22 cellular contexts compared by ENCODE assay signal in genomic region chr1:184472117-184472516, GRCh38.
A peak's percentile ranks its signal among the peaks of the same experiment; 100 is the strongest.
DNase-seq lines count a peak whose midpoint lies in the region; ATAC-seq, FAIRE-seq and TF ChIP-seq lines count a peak whose summit lies in the region.
"Had no signal": no experiment of that assay in that cellular context is flagged by ENCODE, and none has a peak within 500 bp of the region (broad histone marks: within the 10 kb centered on the region; RNA-seq: fewer than 3 reads in every experiment).

No MANE protein-coding gene starts in this region.

- WGBS in HepG2 (ENCODE audit: low lambda C conversion rate), result 2% methylated on average over 2 of the region's 2 CpGs
- WGBS in right lobe of liver (ENCODE audit: insufficient coverage, low coverage, low lambda C conversion rate, missing lambda C conversion rate), result 49% methylated on average over 2 of the region's 2 CpGs

- H3K9ac ChIP-seq in HepG2 (ENCODE audit: insufficient read depth, low read depth, low read length) (no peak overlapping the region), neural cell (ENCODE audit: low read length) (no peak overlapping the region)

- no peaks in the 10 kb centered on the region for H3K36me3 ChIP-seq in HepG2 (replicated peaks in 1 of 2; ENCODE audit: control insufficient read depth in 1 of 2, insufficient read depth in 2 of 2, low read length in 2 of 2)
- no peaks in the 10 kb centered on the region for H3K36me3 ChIP-seq in right lobe of liver
- no peaks in the 10 kb centered on the region for H3K36me3 ChIP-seq in neural cell (ENCODE audit: insufficient read depth, low read length)
- no peaks in the 10 kb centered on the region for H3K36me3 ChIP-seq in tibial artery

- CTCF ChIA-PET in HepG2 (lab: Yijun Ruan, JAX; ENCODE audit: low intra/inter-chr PET ratio, low total read pairs), result no interaction called here

- H4K20me1 ChIP-seq in HepG2 (ENCODE audit: insufficient read depth, low read length) (no peaks in the 10 kb centered on the region), neural cell (ENCODE audit: insufficient read depth) (no peaks in the 10 kb centered on the region)

- H3K9me2 ChIP-seq in neural cell (ENCODE audit: insufficient read depth, low read length), result no peaks in the 10 kb centered on the region

- TF ChIP-seq RAD21 in HepG2 (CRISPR knock-in tag; IDR thresholded peaks at IDR 0.05), result no peak
- TF ChIP-seq RAD21 in neural cell (conservative IDR thresholded peaks at IDR 0.05), result no peak

- no peaks in the 10 kb centered on the region for H3K9me3 ChIP-seq in HepG2 (ENCODE audit: low read length)
- H3K9me3 ChIP-seq in right lobe of liver, result no peaks in the 10 kb centered on the region
- H3K9me3 ChIP-seq in neural cell (ENCODE audit: low read length), result no peaks in the 10 kb centered on the region
- H3K9me3 ChIP-seq in tibial artery, result no peaks in the 10 kb centered on the region
- H3K9me3 ChIP-seq: Caco-2 had no signal

- no peak for TF ChIP-seq EP300 in HepG2 (IDR thresholded peaks at IDR 0.05; ENCODE audit: low read depth in 2 of 2, low read length in 2 of 2)
- no peak for TF ChIP-seq EP300 in HepG2 (CRISPR knock-in tag; IDR thresholded peaks at IDR 0.05; ENCODE audit: borderline replicate concordance)
- no peak for TF ChIP-seq EP300 in neural cell (conservative IDR thresholded peaks at IDR 0.05; ENCODE audit: poor library complexity, severe bottlenecking)

- intact Hi-C loops in HepG2 (cut with micrococcal nuclease; ENCODE audit: unreplicated experiment) (no loop called here), right lobe of liver (cut with DNase I) (no loop called here), Right ventricle myocardium superior (cut with DNase I) (no loop called here), tibial artery (cut with DNase I; ENCODE audit: low total_unique reads) (no loop called here)

- H3K79me2 ChIP-seq in HepG2 (ENCODE audit: insufficient read depth, low read length) (no peaks in the 10 kb centered on the region), neural cell (replicated peaks; ENCODE audit: insufficient read depth, low read length) (no peaks in the 10 kb centered on the region)

- in situ Hi-C loops in HepG2 (cut with HindIII; ENCODE audit: extremely low pct_ligation_motif_present, low pct_unique_long_range_greater_than_20kb), result no loop called here

- TF ChIP-seq CTCF in HepG2 (CRISPR knock-in tag; IDR thresholded peaks at IDR 0.05) (no peak), right lobe of liver (IDR thresholded peaks at IDR 0.05) (no peak), neural cell (IDR thresholded peaks at IDR 0.05; ENCODE audit: poor library complexity, severe bottlenecking) (no peak), tibial artery (IDR thresholded peaks at IDR 0.05) (no peak)

- no TSS peak for BruUV-seq in HepG2 (replicated peaks; lab: Mats Ljungman, UMichigan)

- ATAC-seq in HepG2 (no peak), right lobe of liver (no peak), Right ventricle myocardium superior (ENCODE audit: poor library complexity) (peak; percentile 78), GM19351 (IDR thresholded peaks at IDR 0.05; ENCODE audit: unreplicated experiment) (no peak)
- ATAC-seq: GM12878, HCT116, PC-3 had no signal

- H3K4me2 ChIP-seq in HepG2 (ENCODE audit: low read depth, low read length) (no peak overlapping the region), neural cell (ENCODE audit: low read length) (no peak overlapping the region)

- H3K27me3 ChIP-seq in HepG2 (ENCODE audit: control insufficient read depth in 1 of 2, insufficient read depth in 2 of 2, low read length in 2 of 2) (no peaks in the 10 kb centered on the region), right lobe of liver (no peaks in the 10 kb centered on the region), neural cell (ENCODE audit: insufficient read depth, low read depth, low read length) (no peaks in the 10 kb centered on the region), tibial artery (no peaks in the 10 kb centered on the region)

- no peak for DNase-seq in HepG2 (ENCODE audit: low spot score)
- DNase-seq in right lobe of liver, result no peak
- no peak for DNase-seq in Right ventricle myocardium superior
- DNase-seq in tibial artery, result no peak
- DNase-seq in GM19239 (ENCODE audit: insufficient read length, low spot score), result no peak
- DNase-seq in activated T-cell treated with anti-CD3 and anti-CD28 coated beads for 4 hours, result no peak
- DNase-seq: 8988T; Caco-2; CD4-positive, alpha-beta T cell; DMS153; GF-D8; GOT3; KG1; MV-4-11; NCI-H187; NCI-H526; PC-3; RPMI8226 had no signal

- POLR2A ChIA-PET in HepG2 (lab: Yijun Ruan, JAX), result no interaction called here

- no peak overlapping the region for H3K4me3 ChIP-seq in HepG2 (replicated peaks in 1 of 3; ENCODE audit: insufficient read depth in 1 of 3, low read depth in 2 of 3, low read length in 3 of 3)
- H3K4me3 ChIP-seq in right lobe of liver, result no peak overlapping the region
- H3K4me3 ChIP-seq in neural cell (ENCODE audit: low read length), result no peak overlapping the region
- H3K4me3 ChIP-seq in tibial artery, result no peak overlapping the region
- H3K4me3 ChIP-seq: GM12878 had no signal

- TF ChIP-seq POLR2A in HepG2 (IDR thresholded peaks at IDR 0.05; ENCODE audit: insufficient read depth in 1 of 2, low read depth in 2 of 2, low read length in 2 of 2) (no peak), right lobe of liver (IDR thresholded peaks at IDR 0.05) (no peak)

- no peak for FAIRE-seq in HepG2 (lab: Jason Lieb, UNC)
- no peak for FAIRE-seq in GM19239 (lab: Jason Lieb, UNC)
- FAIRE-seq: GM12878 had no signal

- H3K4me1 ChIP-seq in HepG2 (ENCODE audit: insufficient read depth, low read length), result no peaks in the 10 kb centered on the region
- no peaks in the 10 kb centered on the region for H3K4me1 ChIP-seq in right lobe of liver
- H3K4me1 ChIP-seq in tibial artery, result peaks cover 0 to 12% (median 5%) of the 10 kb centered on the region in 4 donors
- H3K4me1 ChIP-seq: Caco-2 had no signal

- no peaks in the 10 kb centered on the region for H3F3A ChIP-seq in neural cell (ENCODE audit: insufficient read depth, low read length, poor library complexity, severe bottlenecking)

- H3K27ac ChIP-seq in HepG2 (ENCODE audit: extremely low read length, insufficient read depth, low read length), result no peak overlapping the region
- H3K27ac ChIP-seq in right lobe of liver, result no peak overlapping the region
- peak overlapping the region; percentile 4 for H3K27ac ChIP-seq in neural cell (ENCODE audit: low read length)
- peak overlapping the region; percentile 14 to 53 for H3K27ac ChIP-seq in tibial artery

- H2AFZ ChIP-seq in HepG2 (ENCODE audit: low read length) (peak overlapping the region; percentile 15), neural cell (ENCODE audit: low read depth, low read length) (no peak overlapping the region)

TF ChIP-seq in HepG2, 621 proteins besides CTCF, POLR2A, EP300 and RAD21 (continues in another document):
- no peak for TF ChIP-seq IRF1 (CRISPR knock-in tag; IDR thresholded peaks at IDR 0.05; ENCODE audit: low read depth)

TF ChIP-seq in neural cell, 6 proteins besides CTCF, POLR2A, EP300 and RAD21:
- TF ChIP-seq POLR2AphosphoS5 (IDR thresholded peaks at IDR 0.05), result no peak
- no peak for TF ChIP-seq EZH2 (IDR thresholded peaks at IDR 0.05; ENCODE audit: borderline replicate concordance, insufficient read depth, low read length, poor library complexity, severe bottlenecking)
- TF ChIP-seq TAF1 (IDR thresholded peaks at IDR 0.05; ENCODE audit: low read depth), result no peak
- TF ChIP-seq SMC3 (conservative IDR thresholded peaks at IDR 0.05; ENCODE audit: poor library complexity), result no peak
- no peak for TF ChIP-seq REST (IDR thresholded peaks at IDR 0.05; ENCODE audit: borderline replicate concordance)
- no peak for TF ChIP-seq MXI1 (conservative IDR thresholded peaks at IDR 0.05; ENCODE audit: poor library complexity, severe bottlenecking)
TF ChIP-seq in neural cell: peak in this region for 0.

Comparison
In these comparisons a context has a peak if more than half of its experiments do, and no peak if none do; other contexts are left out.
1. H3K27ac ChIP-seq: peak in neural cell (single experiment) and tibial artery (2 of 2); none in HepG2 (single experiment) and right lobe of liver (0 of 3).